ENCODE assay signal across 26 cellular contexts in the genomic region with DNA sequence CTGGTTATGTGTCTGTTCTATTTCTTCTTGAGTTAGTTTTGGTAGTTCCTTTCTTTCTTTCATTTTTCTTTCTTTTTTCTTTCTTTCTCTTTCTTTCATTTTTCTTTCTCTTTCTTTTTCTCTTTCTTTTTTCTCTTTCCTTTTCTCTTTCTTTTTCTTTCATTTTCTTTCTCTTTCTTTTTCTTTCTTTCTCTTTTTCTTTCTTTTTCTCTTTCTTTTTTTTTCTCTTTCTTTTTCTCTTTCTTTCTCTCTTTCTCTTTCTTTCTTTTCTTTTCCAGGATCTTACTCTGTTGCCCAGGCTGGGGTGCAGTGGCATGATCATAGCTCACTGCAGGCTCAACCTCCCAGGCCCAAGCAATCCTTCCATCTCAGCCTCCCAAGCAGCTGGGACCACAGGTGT. TPM values are rescaled to one million over a fixed set of nuclear protein-coding genes. Genes with fewer than 3 reads are reported as not detected.
"Had no signal": no experiment of that assay in that cellular context is flagged by ENCODE, and none has a peak within 500 bp of the region (broad histone marks: within the 10 kb centered on the region; RNA-seq: fewer than 3 reads in every experiment).

No MANE protein-coding gene starts in this region.

- H3K9me3 Mint-ChIP-seq: activated naive CD4-positive, alpha-beta T cell treated with anti-CD3 and anti-CD28 coated beads for 36 hours had no signal

- H3K27me3 ChIP-seq: adrenal gland, colonic mucosa, MG63, Peyer's patch, SJCRH30 had no signal

- H3K4me3 ChIP-seq: adrenal gland, colonic mucosa, MG63, Peyer's patch, SJCRH30 had no signal

- DNase-seq: activated CD4-positive, alpha-beta T cell treated with anti-CD3 and anti-CD28 coated beads for 48 hours; activated CD4-positive, alpha-beta T cell treated with anti-CD3 and anti-CD28 coated beads, Interleukin-2, amount 50 U/mL, for 4 hours; activated CD4-positive, CD25-positive, alpha-beta regulatory T cell treated with anti-CD3 and anti-CD28 coated beads, Interleukin-2, amount 50 U/mL, for 72 hours; activated CD8-positive, alpha-beta memory T cell treated with anti-CD3 and anti-CD28 coated beads, Interleukin-2, amount 50 U/mL, for 4 hours; activated gamma-delta T cell; activated naive CD4-positive, alpha-beta T cell treated with anti-CD3 and anti-CD28 coated beads for 36 hours; activated naive CD8-positive, alpha-beta T cell treated with anti-CD3 and anti-CD28 coated beads, Interleukin-2, amount 10 ng/mL, durations not matched to agents 7 days and 5 days; adrenal gland; anterior cingulate cortex; colonic mucosa; MG63; NCI-H1105 treated with DMSO at 0.1 percent for 48 hours; NCI-H1436 treated with DMSO at 0.1 percent for 48 hours; NCI-H187; NCI-H2081; NCI-H446; NCI-H524; Peyer's patch; Right ventricle myocardium superior; SJCRH30; SK-N-SH; T-helper 1 cell had no signal

- H3K36me3 Mint-ChIP-seq: activated naive CD8-positive, alpha-beta T cell treated with anti-CD3 and anti-CD28 coated beads, Interleukin-2, amount 10 ng/mL, durations not matched to agents 7 days and 5 days had no signal

- H3K4me3 Mint-ChIP-seq: activated naive CD4-positive, alpha-beta T cell treated with anti-CD3 and anti-CD28 coated beads for 36 hours; activated naive CD8-positive, alpha-beta T cell treated with anti-CD3 and anti-CD28 coated beads, Interleukin-2, amount 10 ng/mL, durations not matched to agents 7 days and 5 days had no signal

- H3K27ac ChIP-seq: adrenal gland, colonic mucosa, Peyer's patch, RWPE1, SJCRH30 had no signal

- H3K27ac Mint-ChIP-seq: activated naive CD4-positive, alpha-beta T cell treated with anti-CD3 and anti-CD28 coated beads for 36 hours; activated naive CD8-positive, alpha-beta T cell treated with anti-CD3 and anti-CD28 coated beads, Interleukin-2, amount 10 ng/mL, durations not matched to agents 7 days and 5 days had no signal

RNA-seq across cellular contexts. Expression of a gene that starts 44.8 kb away (rescaled TPM):
- total RNA-seq: activated CD8-positive, alpha-beta memory T cell treated with anti-CD3 and anti-CD28 coated beads for 36 hours; activated naive CD4-positive, alpha-beta T cell treated with anti-CD3 and anti-CD28 coated beads for 36 hours; activated naive CD8-positive, alpha-beta T cell treated with anti-CD3 and anti-CD28 coated beads, Interleukin-2, amount 10 ng/mL, durations not matched to agents 7 days and 5 days; cardiac septum; cerebellum; Right ventricle myocardium superior; SJCRH30 had no signal
